In genomic region chr2:43059183-43059897, GRCh38 we compare ENCODE assay signal across 8 cellular contexts.
DNase-seq lines count a peak whose midpoint lies in the region; ATAC-seq and TF ChIP-seq lines count a peak whose summit lies in the region.

No MANE protein-coding gene starts in this region.

- no peaks in the 10 kb centered on the region for H3K36me3 ChIP-seq in liver (ENCODE audit: control insufficient read depth in 4 of 4, insufficient read depth in 3 of 4, low read depth in 1 of 4, low read length in 3 of 4)

- peak; percentile 64 for ATAC-seq in GM21447 (IDR thresholded peaks at IDR 0.05; ENCODE audit: unreplicated experiment)

- no peaks in the 10 kb centered on the region for H3K9me3 ChIP-seq in liver (ENCODE audit: control insufficient read depth in 4 of 4, low read length in 3 of 4)

- 70% methylated on average over 12 of the region's 12 CpGs for whole genome bisulfite sequencing in liver

- H3K27me3 ChIP-seq in liver (ENCODE audit: control insufficient read depth in 4 of 4, insufficient read depth in 4 of 4, low read length in 3 of 4) = no peaks in the 10 kb centered on the region

- no peak overlapping the region for H3K9ac ChIP-seq in liver (ENCODE audit: low read depth in 1 of 2, low read length in 2 of 2)

- DNase-seq in AG09309 (ENCODE audit: low read depth) (peak; percentile 82), NCI-H1092 (lab: John Stamatoyannopoulos, UW) (peak; percentile 74), NCI-H82 treated with DMSO at 0.1 percent for 48 hours (lab: John Stamatoyannopoulos, UW; ENCODE audit: unreplicated experiment) (no peak)
- peak; percentile 41 for DNase-seq in activated CD4-positive, CD25-positive, alpha-beta regulatory T cell treated with anti-CD3 and anti-CD28 coated beads, Interleukin-2, amount 50 U/mL, for 72 hours
- DNase-seq in central memory CD4-positive, alpha-beta T cell = peak; percentile 63
- peak; percentile 10 for DNase-seq in stimulated activated CD8-positive, alpha-beta memory T cell treated with anti-CD3 and anti-CD28 coated beads, Interleukin-15, amount 100 ng/mL, for 24 hours (ENCODE audit: low read depth)

- no peak for TF ChIP-seq CTCF in AG09309 (IDR thresholded peaks at IDR 0.05; ENCODE audit: control insufficient read depth, insufficient read depth, low read depth, low read length, missing control alignments)
- no peak for TF ChIP-seq CTCF in liver (IDR thresholded peaks at IDR 0.05; ENCODE audit: low read depth, low read length, missing input control)

- peak overlapping the region in 1 of 2 donors; percentile 9 for H3K27ac ChIP-seq in liver (ENCODE audit: low read depth in 1 of 2, low read length in 2 of 2)

- peak in 1 of 2 donors; percentile 46 for TF ChIP-seq RAD21 in liver (IDR thresholded peaks at IDR 0.05)

- peaks cover 2 to 17% (median 7%) of the 10 kb centered on the region in 4 donors for H3K4me1 ChIP-seq in liver (ENCODE audit: control insufficient read depth in 4 of 4, insufficient read depth in 4 of 4, low read length in 3 of 4)

- H3K4me3 ChIP-seq in AG09309 (ENCODE audit: control insufficient read depth, low read depth, low read length) (no peak overlapping the region), liver (ENCODE audit: low read depth in 1 of 3, low read length in 3 of 3) (no peak overlapping the region)

TF ChIP-seq in liver, 16 proteins besides CTCF, POLR2A, EP300 and RAD21:
- TF ChIP-seq NR2F2 (IDR thresholded peaks at IDR 0.05) (peak; percentile 39), YY1 (IDR thresholded peaks at IDR 0.05) (no peak), EGR1 (IDR thresholded peaks at IDR 0.05; ENCODE audit: low read depth in 2 of 2) (no peak)
